8 cellular contexts compared by ENCODE assay signal in genomic region chr2:30447149-30448045, GRCh38. TPM values are rescaled to one million over a fixed set of nuclear protein-coding genes. Genes with fewer than 3 reads are reported as not detected.
DNase-seq lines count a peak whose midpoint lies in the region; ATAC-seq and TF ChIP-seq lines count a peak whose summit lies in the region.

LCLAT1 (plus strand) TSS chr2:30447246; CDS start chr2:30525591, 78,345 bp downstream.

- H3K4me3 Mint-ChIP-seq in central memory CD8-positive, alpha-beta T cell, result peak within 1 kb of the TSS; percentile 97

- H3K27me3 Mint-ChIP-seq in central memory CD8-positive, alpha-beta T cell, result no peaks in the 10 kb centered on the region

- TF ChIP-seq CTCF in A673 (conservative IDR thresholded peaks at IDR 0.05; ENCODE audit: low read depth, low read length), result peak; percentile 22; the same call in 1 of the 2 replicates
- peak; percentile 17 for TF ChIP-seq CTCF in kidney epithelial cell (IDR thresholded peaks at IDR 0.05; ENCODE audit: insufficient read depth, low read length, poor library complexity, severe bottlenecking)

- DNase-seq in A673 (ENCODE audit: low spot score) (peak; percentile 86), NCI-H2171 treated with DMSO at 0.1 percent for 48 hours (lab: John Stamatoyannopoulos, UW) (peak; percentile 78), kidney epithelial cell (ENCODE audit: low read depth) (no peak)
- peak; percentile 66 for DNase-seq in activated CD4-positive, CD25-positive, alpha-beta regulatory T cell treated with anti-CD3 and anti-CD28 coated beads, Interleukin-2, amount 50 U/mL, for 16 hours (ENCODE audit: low read depth, low spot score)
- peak; percentile 75 to 80 for DNase-seq in central memory CD8-positive, alpha-beta T cell (ENCODE audit: low spot score in 2 of 2)
- peak; percentile 45 to 69 for DNase-seq in stimulated activated CD4-positive, alpha-beta T cell treated with anti-CD3 and anti-CD28 coated beads, Interleukin-1b, Interleukin-23, amount 100 ng/mL, for 1 hour (ENCODE audit: low read depth in 2 of 2)

- no TSS peak for BruUV-seq in A673 (replicated peaks; lab: Mats Ljungman, UMichigan)

- intact Hi-C loops in A673 (cut with micrococcal nuclease; ENCODE audit: unreplicated experiment), result loop anchor here (10.0 kb wide), 1 partner anchor 213 kb away; the partner anchor contains the start of gene LBH

- CTCF ChIA-PET in A673 (lab: Charles Lee), result no interaction called here

- POLR2A ChIA-PET in A673 (lab: Charles Lee; ENCODE audit: low non-redundant PET), result interaction anchor here (0.6 to 0.9 kb wide), 2 partner anchors 190 to 299 kb away, joined by 3 to 4 read pairs; no protein-coding TSS in a partner anchor

- peak; percentile 99 for ATAC-seq in GM18511 (IDR thresholded peaks at IDR 0.05; ENCODE audit: unreplicated experiment)
- peak; percentile 95 for ATAC-seq in HG02981 (IDR thresholded peaks at IDR 0.05; ENCODE audit: unreplicated experiment)
- ATAC-seq in central memory CD8-positive, alpha-beta T cell (replicated peaks; ENCODE audit: extremely low read depth, poor library complexity, severe bottlenecking), result peak; percentile 80

- peak within 1 kb of the TSS; percentile 80 for H3K27ac ChIP-seq in A673 (ENCODE audit: low read depth, low read length, poor library complexity, severe bottlenecking)

- peaks cover 10% of the 10 kb centered on the region for H3K36me3 Mint-ChIP-seq in central memory CD8-positive, alpha-beta T cell (ENCODE audit: insufficient read depth)

- peaks cover 44% of the 10 kb centered on the region for H3K4me1 Mint-ChIP-seq in central memory CD8-positive, alpha-beta T cell

- peaks cover 11% of the 10 kb centered on the region for H3K4me1 ChIP-seq in A673 (ENCODE audit: insufficient read depth, low read length, poor library complexity, severe bottlenecking)

- H3K4me3 ChIP-seq in A673 (ENCODE audit: low read depth, low read length, poor library complexity, severe bottlenecking), result peak within 1 kb of the TSS; percentile 59
- peak within 1 kb of the TSS; percentile 86 for H3K4me3 ChIP-seq in kidney epithelial cell (ENCODE audit: low read depth, low read length)

- H3K9me3 Mint-ChIP-seq in central memory CD8-positive, alpha-beta T cell, result no peaks in the 10 kb centered on the region

- no peaks in the 10 kb centered on the region for H3K9me3 ChIP-seq in A673 (ENCODE audit: low read depth, low read length, poor library complexity, severe bottlenecking)

- H3K27me3 ChIP-seq in A673 (replicated peaks; ENCODE audit: insufficient read depth, low read depth, low read length, poor library complexity), result no peaks in the 10 kb centered on the region
- H3K27me3 ChIP-seq in kidney epithelial cell (ENCODE audit: control insufficient read depth, insufficient read depth, low read length), result no peaks in the 10 kb centered on the region

- H3K27ac Mint-ChIP-seq in central memory CD8-positive, alpha-beta T cell (ENCODE audit: low read depth), result peak within 1 kb of the TSS; percentile 99

- H3K36me3 ChIP-seq in A673 (ENCODE audit: insufficient read depth, low read length, poor library complexity, severe bottlenecking), result no peaks in the 10 kb centered on the region
- H3K36me3 ChIP-seq in kidney epithelial cell (ENCODE audit: control insufficient read depth, insufficient read depth, low read length), result no peaks in the 10 kb centered on the region

RNA-seq across cellular contexts. Expression of gene LCLAT1, which starts in this region (rescaled TPM):
- total RNA-seq in A673 (2021), result 31.7 and 35.3 TPM in 2 replicates
- total RNA-seq in kidney epithelial cell, result 21.1 and 26.7 TPM in 2 replicates
